Comparison of ENCODE assay signal across 8 cellular contexts in genomic region chr12:57887631-57888406, GRCh38. TPM values are rescaled to one million over a fixed set of nuclear protein-coding genes. Genes with fewer than 3 reads are reported as not detected.
A peak's percentile ranks its signal among the peaks of the same experiment; 100 is the strongest.
DNase-seq lines count a peak whose midpoint lies in the region; ATAC-seq, FAIRE-seq and TF ChIP-seq lines count a peak whose summit lies in the region.

No MANE protein-coding gene starts in this region.

- peaks cover 6% of the 10 kb centered on the region for H3K4me1 Mint-ChIP-seq in Caco-2 (ENCODE audit: low read depth, unreplicated experiment)

- peak overlapping the region; percentile 95 for H3K27ac ChIP-seq in GM23248
- peak overlapping the region; percentile 86 for H3K27ac ChIP-seq in RWPE2 (ENCODE audit: poor library complexity, severe bottlenecking)
- H3K27ac ChIP-seq in small intestine (ENCODE audit: low read depth in 1 of 2, low read length in 1 of 2), result peak overlapping the region in 1 of 2 donors; percentile 92

- WGBS in GM23248 (ENCODE audit: low coverage in 1 of 2, low lambda C conversion rate in 2 of 2, missing lambda C conversion rate in 2 of 2), 2 experiments, result 3 to 4% methylated on average over 10 of the region's 10 CpGs
- WGBS in small intestine, 3 donors, result 12 to 30% (median 25%) methylated on average over 10 of the region's 10 CpGs

- no TSS peak for BruUV-seq in Caco-2 (replicated peaks; lab: Mats Ljungman, UMichigan)

- no peaks in the 10 kb centered on the region for H3K9me3 Mint-ChIP-seq in Caco-2 (ENCODE audit: unreplicated experiment)

- POLR2A ChIA-PET in Caco-2 (lab: Charles Lee), result no interaction called here

- TF ChIP-seq CTCF in RWPE2 (IDR thresholded peaks at IDR 0.05; ENCODE audit: poor library complexity, severe bottlenecking), result no peak
- no peak for TF ChIP-seq CTCF in foreskin fibroblast (IDR thresholded peaks at IDR 0.05; ENCODE audit: low read depth, low read length)
- TF ChIP-seq CTCF in Caco-2 (IDR thresholded peaks at IDR 0.05; ENCODE audit: insufficient read depth in 1 of 2, low read depth in 1 of 2, low read length in 1 of 2, severe bottlenecking in 1 of 2, unreplicated experiment in 1 of 2), result no peak

- H3K36me3 Mint-ChIP-seq in Caco-2 (ENCODE audit: insufficient read depth, unreplicated experiment), result no peaks in the 10 kb centered on the region

- H3K27me3 ChIP-seq in GM23248 (replicated peaks; ENCODE audit: insufficient read depth), result no peaks in the 10 kb centered on the region
- no peaks in the 10 kb centered on the region for H3K27me3 ChIP-seq in RWPE2 (ENCODE audit: insufficient read depth, poor library complexity, severe bottlenecking)
- no peaks in the 10 kb centered on the region for H3K27me3 ChIP-seq in small intestine (ENCODE audit: control insufficient read depth in 2 of 2, insufficient read depth in 2 of 2, low read length in 2 of 2)
- H3K27me3 ChIP-seq in Caco-2 (replicated peaks; ENCODE audit: control insufficient read depth, insufficient read depth, low read length), result no peaks in the 10 kb centered on the region

- H3K4me3 ChIP-seq in GM23248, result peak overlapping the region; percentile 58
- no peak overlapping the region for H3K4me3 ChIP-seq in RWPE2 (ENCODE audit: severe bottlenecking)
- H3K4me3 ChIP-seq in foreskin fibroblast (ENCODE audit: low read depth in 1 of 2, low read length in 2 of 2), result no peak overlapping the region
- no peak overlapping the region for H3K4me3 ChIP-seq in small intestine (ENCODE audit: low read depth in 1 of 2, low read length in 2 of 2)
- no peak overlapping the region for H3K4me3 ChIP-seq in Caco-2 (ENCODE audit: low read depth, low read length)

- H3K79me2 ChIP-seq in GM23248 (ENCODE audit: insufficient read depth), result no peaks in the 10 kb centered on the region

- H3K4me2 ChIP-seq in GM23248 (ENCODE audit: unreplicated experiment), result peak overlapping the region; percentile 90

- peak; percentile 75 for DNase-seq in GM23248
- DNase-seq in RWPE2 (ENCODE audit: low spot score), result no peak
- DNase-seq in foreskin fibroblast, result peak; percentile 69 to 83
- DNase-seq in small intestine, result peak; percentile 17
- DNase-seq in Caco-2, result no peak
- DNase-seq in activated CD4-positive, alpha-beta T cell treated with anti-CD3 and anti-CD28 coated beads, Interleukin-2, amount 50 U/mL, for 48 hours, result no peak

- intact Hi-C loops in Caco-2 (cut with micrococcal nuclease; ENCODE audit: unreplicated experiment), result no loop called here

- in situ Hi-C loops in GM23248 (cut with MboI), result no loop called here

- H3K4me1 ChIP-seq in GM23248 (ENCODE audit: insufficient read depth) (peaks cover 56% of the 10 kb centered on the region), RWPE2 (ENCODE audit: insufficient read depth, poor library complexity, severe bottlenecking) (peaks cover 40% of the 10 kb centered on the region), small intestine (ENCODE audit: control insufficient read depth in 2 of 2, insufficient read depth in 1 of 2, low read depth in 1 of 2, low read length in 1 of 2) (peaks cover 1 to 15% of the 10 kb centered on the region in 2 donors), Caco-2 (0 out of 2 replicates have a peak, but pooled peaks cover 5% of the 10 kb centered on the region)

- ATAC-seq in RWPE2 (ENCODE audit: low read depth), result peak; percentile 62
- ATAC-seq in GM19324 (IDR thresholded peaks at IDR 0.05; ENCODE audit: low FRiP score, unreplicated experiment), result no peak
- ATAC-seq in HG03457 (IDR thresholded peaks at IDR 0.05; ENCODE audit: unreplicated experiment), result no peak

- FAIRE-seq in small intestine (lab: Jason Lieb, UNC), result no peak

- no peak overlapping the region for H3K27ac Mint-ChIP-seq in Caco-2 (ENCODE audit: unreplicated experiment)

- CTCF ChIA-PET in Caco-2 (lab: Charles Lee), result no interaction called here

- H3K9ac ChIP-seq in GM23248, result peak overlapping the region; percentile 80

- no peaks in the 10 kb centered on the region for H4K20me1 ChIP-seq in GM23248 (ENCODE audit: insufficient read depth)

- no peaks in the 10 kb centered on the region for H3K27me3 Mint-ChIP-seq in Caco-2 (ENCODE audit: insufficient read depth, unreplicated experiment)

- no peaks in the 10 kb centered on the region for H3K36me3 ChIP-seq in GM23248 (ENCODE audit: low read depth)
- no peaks in the 10 kb centered on the region for H3K36me3 ChIP-seq in RWPE2 (ENCODE audit: low read depth)
- H3K36me3 ChIP-seq in small intestine (ENCODE audit: control insufficient read depth in 2 of 2, insufficient read depth in 2 of 2, low read length in 2 of 2), result no peaks in the 10 kb centered on the region
- no peaks in the 10 kb centered on the region for H3K36me3 ChIP-seq in Caco-2 (ENCODE audit: control insufficient read depth, insufficient read depth, low read length)

- no peak overlapping the region for H3K4me3 Mint-ChIP-seq in Caco-2 (ENCODE audit: unreplicated experiment)

- H3F3A ChIP-seq in GM23248 (ENCODE audit: insufficient read depth), result peaks cover 50% of the 10 kb centered on the region

- peak overlapping the region; percentile 68 for H2AFZ ChIP-seq in GM23248

- no peaks in the 10 kb centered on the region for H3K9me2 ChIP-seq in GM23248 (ENCODE audit: insufficient read depth)

- H3K9me3 ChIP-seq in GM23248 (ENCODE audit: low read depth), result no peaks in the 10 kb centered on the region
- H3K9me3 ChIP-seq in RWPE2 (ENCODE audit: severe bottlenecking), result peaks cover 3% of the 10 kb centered on the region
- H3K9me3 ChIP-seq in small intestine (ENCODE audit: control insufficient read depth, low read depth), result no peaks in the 10 kb centered on the region
- 0 out of 2 replicates have a peak, but pooled peaks cover 3% of the 10 kb centered on the region for H3K9me3 ChIP-seq in Caco-2

RNA-seq across cellular contexts. Expression of gene CTDSP2, which starts 41.3 kb away (rescaled TPM):
- 97.3 and 109 TPM in 2 replicates for total RNA-seq in GM23248 (2014; rRNA removed; shearing (Covaris generic))
- polyA plus RNA-seq in GM23248 (2016; fragmentation: Nextera tagmentation; extraction: Ambion mirVana), result 51.7 and 52.7 TPM in 2 replicates
- 10 to 100 TPM; 35.1 to 58.1 (median 45.4) TPM for polyA plus RNA-seq in small intestine
- 103 and 117 TPM in 2 replicates for total RNA-seq in Caco-2 (2022)

RNA-seq across cellular contexts. Expression of gene ATP23, which starts 53.5 kb away (rescaled TPM):
- total RNA-seq in GM23248 (2014; rRNA removed; shearing (Covaris generic)), result 8.0 and 14.8 TPM in 2 replicates
- 4.3 and 5.7 TPM in 2 replicates for polyA plus RNA-seq in GM23248 (2016; fragmentation: Nextera tagmentation; extraction: Ambion mirVana)
- 10 to 100 TPM in 2 of 3 donors, 1 to 10 TPM in 1; 5.4 to 15.4 (median 10.2) TPM for polyA plus RNA-seq in small intestine
- total RNA-seq in Caco-2 (2022), result 6.1 and 6.6 TPM in 2 replicates

Comparison
In these comparisons a context has a peak if more than half of its experiments do, and no peak if none do; other contexts are left out.
1. DNase-seq: peak in GM23248 (single experiment), foreskin fibroblast (2 of 2) and small intestine (single experiment); none in RWPE2 (single experiment), Caco-2 (0 of 2) and activated CD4-positive, alpha-beta T cell treated with anti-CD3 and anti-CD28 coated beads, Interleukin-2, amount 50 U/mL, for 48 hours (0 of 2).